12 cellular contexts compared by ENCODE assay signal in genomic region chr3:136882575-136882974, GRCh38. TPM values are rescaled to one million over a fixed set of nuclear protein-coding genes. Genes with fewer than 3 reads are reported as not detected.
DNase-seq lines count a peak whose midpoint lies in the region; ATAC-seq and TF ChIP-seq lines count a peak whose summit lies in the region.
"Had no signal": no experiment of that assay in that cellular context is flagged by ENCODE, and none has a peak within 500 bp of the region (broad histone marks: within the 10 kb centered on the region; RNA-seq: fewer than 3 reads in every experiment).

No MANE protein-coding gene starts in this region.

- intact Hi-C loops in left lung (cut with DNase I): no loop called here
- intact Hi-C loops in ovary (cut with DNase I): no loop called here

- no peaks in the 10 kb centered on the region for H3K9me3 ChIP-seq in left lung
- H3K9me3 ChIP-seq in ovary: peaks cover 0 to 3% of the 10 kb centered on the region in 2 donors

- DNase-seq in DMS 273 treated with DMSO at 0.1 percent for 48 hours (lab: John Stamatoyannopoulos, UW) (peak; percentile 44), left lung (no peak), epidermal melanocyte (ENCODE audit: insufficient read length, low spot score) (no peak), ovary (no peak)
- no peak for DNase-seq in activated effector memory CD4-positive, alpha-beta T cell treated with Interleukin-2 at 50 U/mL for 16 hours
- DNase-seq: effector CD4-positive, alpha-beta T cell; MM.1S; stimulated activated CD4-positive, alpha-beta T cell treated with anti-CD3 and anti-CD28 coated beads, Interleukin-1b, Interleukin-23, amount 100 ng/mL, for 48 hours; stimulated activated naive CD4-positive, alpha-beta T cell treated with Interleukin-2 at 50 U/mL for 16 hours; T1000 had no signal

- H3K27me3 ChIP-seq in left lung (no peaks in the 10 kb centered on the region), ovary (no peaks in the 10 kb centered on the region)

- ATAC-seq in HG03354 (IDR thresholded peaks at IDR 0.05; ENCODE audit: poor library complexity, severe bottlenecking, unreplicated experiment) (peak; percentile 59), SK-N-SH treated with all-trans-retinoic acid at 6 μM for 48 hours (peak; percentile 55; the same call in 2 of the 3 replicates), left lung (peak; percentile 42)

- no peak overlapping the region for H3K4me3 ChIP-seq in left lung
- H3K4me3 ChIP-seq in ovary: no peak overlapping the region

- no peak for TF ChIP-seq POLR2A in ovary (IDR thresholded peaks at IDR 0.05)

- WGBS in ovary, 3 donors: 79 to 100% (median 85%) methylated on average over 1 of the region's 1 CpG

- H3K27ac ChIP-seq in left lung (no peak overlapping the region), ovary (no peak overlapping the region)

- no peak for TF ChIP-seq EP300 in ovary (IDR thresholded peaks at IDR 0.05)

- H3K4me1 ChIP-seq in left lung (peaks cover 0 to 46% of the 10 kb centered on the region in 2 donors), ovary (ENCODE audit: insufficient read depth) (peaks cover 2% of the 10 kb centered on the region)

- TF ChIP-seq CTCF in left lung (IDR thresholded peaks at IDR 0.05) (no peak), ovary (IDR thresholded peaks at IDR 0.05) (no peak)

- no peaks in the 10 kb centered on the region for H3K36me3 ChIP-seq in left lung
- no peaks in the 10 kb centered on the region for H3K36me3 ChIP-seq in ovary

TF ChIP-seq in SK-N-SH treated with all-trans-retinoic acid at 6 μM for 48 hours, 23 proteins besides CTCF, POLR2A, EP300 and RAD21:
- no peak for TF ChIP-seq TOX (CRISPR knock-in tag; IDR thresholded peaks at IDR 0.05; ENCODE audit: borderline replicate concordance)
- TF ChIP-seq SNAI2 (CRISPR knock-in tag; IDR thresholded peaks at IDR 0.05): no peak
- TF ChIP-seq ZC3H10 (CRISPR knock-in tag; IDR thresholded peaks at IDR 0.05): no peak
- no peak for TF ChIP-seq BACH2 (CRISPR knock-in tag; IDR thresholded peaks at IDR 0.05; ENCODE audit: borderline replicate concordance)
- TF ChIP-seq ZNF70 (CRISPR knock-in tag; IDR thresholded peaks at IDR 0.05): no peak
- no peak for TF ChIP-seq ZNF565 (CRISPR knock-in tag; conservative IDR thresholded peaks at IDR 0.05; ENCODE audit: low read depth)
- no peak for TF ChIP-seq ESRRG (CRISPR knock-in tag; IDR thresholded peaks at IDR 0.05)
- TF ChIP-seq, protein P1, sequence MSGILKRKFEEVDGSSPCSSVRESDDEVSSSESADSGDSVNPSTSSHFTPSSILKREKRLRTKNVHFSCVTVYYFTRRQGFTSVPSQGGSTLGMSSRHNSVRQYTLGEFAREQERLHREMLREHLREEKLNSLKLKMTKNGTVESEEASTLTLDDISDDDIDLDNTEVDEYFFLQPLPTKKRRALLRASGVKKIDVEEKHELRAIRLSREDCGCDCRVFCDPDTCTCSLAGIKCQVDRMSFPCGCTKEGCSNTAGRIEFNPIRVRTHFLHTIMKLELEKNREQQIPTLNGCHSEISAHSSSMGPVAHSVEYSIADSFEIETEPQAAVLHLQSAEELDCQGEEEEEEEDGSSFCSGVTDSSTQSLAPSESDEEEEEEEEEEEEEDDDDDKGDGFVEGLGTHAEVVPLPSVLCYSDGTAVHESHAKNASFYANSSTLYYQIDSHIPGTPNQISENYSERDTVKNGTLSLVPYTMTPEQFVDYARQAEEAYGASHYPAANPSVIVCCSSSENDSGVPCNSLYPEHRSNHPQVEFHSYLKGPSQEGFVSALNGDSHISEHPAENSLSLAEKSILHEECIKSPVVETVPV (CRISPR knock-in tag; IDR thresholded peaks at IDR 0.05): no peak
- TF ChIP-seq, protein P2, sequence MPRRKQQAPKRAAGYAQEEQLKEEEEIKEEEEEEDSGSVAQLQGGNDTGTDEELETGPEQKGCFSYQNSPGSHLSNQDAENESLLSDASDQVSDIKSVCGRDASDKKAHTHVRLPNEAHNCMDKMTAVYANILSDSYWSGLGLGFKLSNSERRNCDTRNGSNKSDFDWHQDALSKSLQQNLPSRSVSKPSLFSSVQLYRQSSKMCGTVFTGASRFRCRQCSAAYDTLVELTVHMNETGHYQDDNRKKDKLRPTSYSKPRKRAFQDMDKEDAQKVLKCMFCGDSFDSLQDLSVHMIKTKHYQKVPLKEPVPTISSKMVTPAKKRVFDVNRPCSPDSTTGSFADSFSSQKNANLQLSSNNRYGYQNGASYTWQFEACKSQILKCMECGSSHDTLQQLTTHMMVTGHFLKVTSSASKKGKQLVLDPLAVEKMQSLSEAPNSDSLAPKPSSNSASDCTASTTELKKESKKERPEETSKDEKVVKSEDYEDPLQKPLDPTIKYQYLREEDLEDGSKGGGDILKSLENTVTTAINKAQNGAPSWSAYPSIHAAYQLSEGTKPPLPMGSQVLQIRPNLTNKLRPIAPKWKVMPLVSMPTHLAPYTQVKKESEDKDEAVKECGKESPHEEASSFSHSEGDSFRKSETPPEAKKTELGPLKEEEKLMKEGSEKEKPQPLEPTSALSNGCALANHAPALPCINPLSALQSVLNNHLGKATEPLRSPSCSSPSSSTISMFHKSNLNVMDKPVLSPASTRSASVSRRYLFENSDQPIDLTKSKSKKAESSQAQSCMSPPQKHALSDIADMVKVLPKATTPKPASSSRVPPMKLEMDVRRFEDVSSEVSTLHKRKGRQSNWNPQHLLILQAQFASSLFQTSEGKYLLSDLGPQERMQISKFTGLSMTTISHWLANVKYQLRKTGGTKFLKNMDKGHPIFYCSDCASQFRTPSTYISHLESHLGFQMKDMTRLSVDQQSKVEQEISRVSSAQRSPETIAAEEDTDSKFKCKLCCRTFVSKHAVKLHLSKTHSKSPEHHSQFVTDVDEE (CRISPR knock-in tag; IDR thresholded peaks at IDR 0.05): no peak
- no peak for TF ChIP-seq POU6F1 (CRISPR knock-in tag; IDR thresholded peaks at IDR 0.05; ENCODE audit: borderline replicate concordance, low read depth)
- no peak for TF ChIP-seq OSR1 (CRISPR knock-in tag; IDR thresholded peaks at IDR 0.05)
- no peak for TF ChIP-seq PPARA (CRISPR knock-in tag; IDR thresholded peaks at IDR 0.05; ENCODE audit: borderline replicate concordance)
- TF ChIP-seq TCF4 (CRISPR knock-in tag; IDR thresholded peaks at IDR 0.05; ENCODE audit: borderline replicate concordance): no peak
- no peak for TF ChIP-seq ZNF8 (CRISPR knock-in tag; IDR thresholded peaks at IDR 0.05)
- no peak for TF ChIP-seq ZFP30 (CRISPR knock-in tag; IDR thresholded peaks at IDR 0.05)
- TF ChIP-seq CSDC2 (CRISPR knock-in tag; IDR thresholded peaks at IDR 0.05): no peak
TF ChIP-seq in SK-N-SH treated with all-trans-retinoic acid at 6 μM for 48 hours: peak in this region for 0.

RNA-seq across cellular contexts. Expression of gene NCK1, which starts 20.6 kb away (rescaled TPM):
- total RNA-seq in left lung (10 to 100 TPM; 31.9 to 51.7 TPM), ovary (10 to 100 TPM; 35.8 to 49.4 (median 36.2) TPM)
- polyA plus RNA-seq in ovary: 10 to 100 TPM; 27.6 TPM
